ENCODE assay signal across 32 cellular contexts in genomic region chr6:16679050-16679449, GRCh38.
"Had no signal": no experiment of that assay in that cellular context is flagged by ENCODE, and none has a peak within 500 bp of the region (broad histone marks: within the 10 kb centered on the region; RNA-seq: fewer than 3 reads in every experiment).

No MANE protein-coding gene starts in this region.

- H3K4me3 ChIP-seq: left lung, lower lobe of right lung, pancreas, prostate gland, sigmoid colon, spleen, stomach, testis, thyroid gland, transverse colon, upper lobe of right lung had no signal

- H3K4me3 Mint-ChIP-seq: immature natural killer cell; naive thymus-derived CD8-positive, alpha-beta T cell; nephron; neural crest cell; stimulated activated naive B cell treated with anti-CD40 and anti-IgM and Interleukin-4, amounts not matched to agents 10 μg/mL and 1 μg/mL and 100 μg/mL, for 72 hours had no signal

- ATAC-seq: left colon; left lung; lower lobe of right lung; naive thymus-derived CD8-positive, alpha-beta T cell; pancreas; right cardiac atrium; stimulated activated naive B cell treated with anti-CD40 and anti-IgM and Interleukin-4, amounts not matched to agents 10 μg/mL and 1 μg/mL and 100 μg/mL, for 72 hours; stimulated activated naive CD8-positive, alpha-beta T cell treated with anti-CD3 and anti-CD28 coated beads, Interleukin-15, Interleukin-2, amounts not matched to agents 100 U/mL and 50 U/mL, for 24 hours; upper lobe of right lung had no signal

- H3K27me3 ChIP-seq: left lung, pancreas, sigmoid colon, spleen, stomach, testis, thyroid gland, transverse colon, upper lobe of right lung had no signal

- H3K9me3 Mint-ChIP-seq: immature natural killer cell; naive thymus-derived CD8-positive, alpha-beta T cell; nephron had no signal

- H3K27me3 Mint-ChIP-seq: naive thymus-derived CD8-positive, alpha-beta T cell had no signal

- H3K36me3 ChIP-seq: left lung, lower lobe of right lung, pancreas, prostate gland, sigmoid colon, stomach, thyroid gland, transverse colon, upper lobe of right lung had no signal

- DNase-seq: hypothalamus; immature natural killer cell; kidney; left colon; left lung; lower lobe of right lung; mammary epithelial cell; mesenchymal stem cell; naive thymus-derived CD8-positive, alpha-beta T cell; nucleus accumbens; pancreas; posterior cingulate gyrus; retina; right cardiac atrium; sigmoid colon; small intestine; spleen; stimulated activated CD4-positive, alpha-beta T cell treated with anti-CD3 and anti-CD28 coated beads, Interleukin-2, amount 100 ng/mL, for 48 hours; stimulated activated CD4-positive, alpha-beta T cell treated with anti-CD3 and anti-CD28 coated beads, Interleukin-4, amount 100 ng/mL, for 4 hours; stimulated activated CD8-positive, alpha-beta memory T cell treated with anti-CD3 and anti-CD28 coated beads, Interleukin-4, amount 100 ng/mL, for 48 hours; stimulated activated naive B cell treated with anti-CD40 and anti-IgM and Interleukin-4, amounts not matched to agents 10 μg/mL and 1 μg/mL and 100 μg/mL, for 72 hours; stimulated activated naive CD8-positive, alpha-beta T cell treated with anti-CD3 and anti-CD28 coated beads, Interleukin-15, Interleukin-2, amounts not matched to agents 100 U/mL and 50 U/mL, for 24 hours; stomach; testis; thyroid gland; transverse colon; upper lobe of right lung had no signal

- H3K27ac Mint-ChIP-seq: nephron; stimulated activated naive B cell treated with anti-CD40 and anti-IgM and Interleukin-4, amounts not matched to agents 10 μg/mL and 1 μg/mL and 100 μg/mL, for 72 hours had no signal

- H3K9me3 ChIP-seq: left lung, lower lobe of right lung, pancreas, prostate gland, sigmoid colon, spleen, stomach, testis, thyroid gland, transverse colon, upper lobe of right lung had no signal

- H3K27ac ChIP-seq: left lung, lower lobe of right lung, pancreas, prostate gland, sigmoid colon, spleen, stomach, testis, thyroid gland, transverse colon, upper lobe of right lung had no signal

- FAIRE-seq: islet of Langerhans, kidney, pancreas, small intestine, urothelium cell line had no signal
